In the genomic region with DNA sequence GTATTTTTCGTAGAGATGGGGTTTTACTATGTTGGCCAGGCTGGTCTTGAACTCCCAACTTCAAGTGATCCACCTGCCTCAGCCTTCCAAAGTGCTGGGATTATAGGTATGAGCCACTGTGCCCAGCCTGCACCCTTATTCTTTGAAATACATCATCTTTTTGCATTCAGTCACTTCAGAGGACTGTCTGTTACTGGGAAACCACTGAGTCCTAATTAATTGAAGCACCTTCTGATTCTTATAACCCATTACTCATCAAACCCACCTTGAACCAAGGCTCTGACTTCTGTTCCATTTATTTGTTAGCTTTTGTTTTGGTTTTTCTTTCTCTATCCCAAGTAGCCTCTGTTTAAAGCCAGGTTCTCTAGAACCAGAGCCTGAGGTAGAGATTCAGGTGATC, we compare ENCODE assay signal across 27 cellular contexts. TPM values are rescaled to one million over a fixed set of nuclear protein-coding genes. Genes with fewer than 3 reads are reported as not detected.
DNase-seq lines count a peak whose midpoint lies in the region; ATAC-seq and TF ChIP-seq lines count a peak whose summit lies in the region.
"Had no signal": no experiment of that assay in that cellular context is flagged by ENCODE, and none has a peak within 500 bp of the region (broad histone marks: within the 10 kb centered on the region; RNA-seq: fewer than 3 reads in every experiment).

No MANE protein-coding gene starts in this region.

- peak overlapping the region; percentile 68 for H3K4me3 ChIP-seq in OCI-LY3 (ENCODE audit: low read length)
- H3K4me3 ChIP-seq in mesenchymal stem cell (ENCODE audit: insufficient read depth in 1 of 2, low read depth in 1 of 2, low read length in 2 of 2), result no peak overlapping the region
- H3K4me3 ChIP-seq in spleen, result no peak overlapping the region
- H3K4me3 ChIP-seq: ascending aorta, cardiac muscle cell, colonic mucosa, lung, SJSA1, skin epidermis, thoracic aorta had no signal

- no peaks in the 10 kb centered on the region for H4K20me1 ChIP-seq in OCI-LY3 (ENCODE audit: insufficient read depth, low read length)

- peak overlapping the region in 1 of 2 donors; percentile 40 for H3K27ac Mint-ChIP-seq in activated naive CD4-positive, alpha-beta T cell treated with anti-CD3 and anti-CD28 coated beads, Interleukin-2, amount 50 U/mL, for 72 hours
- H3K27ac Mint-ChIP-seq in stimulated activated naive B cell treated with anti-CD40 and anti-IgM and Interleukin-4, amounts not matched to agents 10 μg/mL and 1 μg/mL and 100 μg/mL, for 72 hours, result no peak overlapping the region
- H3K27ac Mint-ChIP-seq: activated B cell treated with CpG ODN at 0.5 μM for 24 hours; activated naive CD8-positive, alpha-beta T cell treated with anti-CD3 and anti-CD28 coated beads, Interleukin-2, amount 10 ng/mL, durations not matched to agents 7 days and 5 days; stimulated activated naive CD8-positive, alpha-beta T cell treated with anti-CD3 and anti-CD28 coated beads, Interleukin-15, Interleukin-2, amounts not matched to agents 100 ng/mL and 50 ng/mL, for 24 hours had no signal

- H3K36me3 ChIP-seq in OCI-LY3 (replicated peaks; ENCODE audit: low read depth, low read length) (no peaks in the 10 kb centered on the region), mesenchymal stem cell (ENCODE audit: control insufficient read depth in 1 of 2, insufficient read depth in 2 of 2, low read depth in 1 of 2, low read length in 2 of 2) (no peaks in the 10 kb centered on the region), spleen (no peaks in the 10 kb centered on the region)
- H3K36me3 ChIP-seq: ascending aorta, BE2C, cardiac muscle cell, colonic mucosa, SJSA1, thoracic aorta had no signal

- peak overlapping the region; percentile 86 for H3K4me2 ChIP-seq in OCI-LY3 (ENCODE audit: low read length)
- H3K4me2 ChIP-seq in mesenchymal stem cell (ENCODE audit: low read length, poor library complexity, severe bottlenecking), result no peak overlapping the region

- peak; percentile 50 to 54 for ATAC-seq in activated naive CD4-positive, alpha-beta T cell treated with anti-CD3 and anti-CD28 coated beads, Interleukin-2, amount 50 U/mL, for 72 hours
- no peak for ATAC-seq in stimulated activated naive B cell treated with anti-CD40 and anti-IgM and Interleukin-4, amounts not matched to agents 10 μg/mL and 1 μg/mL and 100 μg/mL, for 72 hours (replicated peaks)

- no peak overlapping the region for H2BK5ac ChIP-seq in mesenchymal stem cell (ENCODE audit: low read depth, low read length, poor library complexity, severe bottlenecking)

- H3K4me1 ChIP-seq in OCI-LY3 (ENCODE audit: low read length), result peaks cover 4% of the 10 kb centered on the region; the same call in 1 of the 2 replicates
- H3K4me1 ChIP-seq in mesenchymal stem cell (ENCODE audit: control insufficient read depth, insufficient read depth, low read depth, low read length), result no peaks in the 10 kb centered on the region
- peaks cover 0 to 20% (median 9%) of the 10 kb centered on the region in 6 donors for H3K4me1 ChIP-seq in spleen
- H3K4me1 ChIP-seq: ascending aorta, colonic mucosa had no signal

- H3K27me3 ChIP-seq in OCI-LY3 (ENCODE audit: low read depth, low read length) (peaks cover 13% of the 10 kb centered on the region), mesenchymal stem cell (ENCODE audit: control insufficient read depth in 1 of 2, insufficient read depth in 1 of 2, low read length in 2 of 2) (no peaks in the 10 kb centered on the region), spleen (replicated peaks in 1 of 7) (no peaks in the 10 kb centered on the region)
- H3K27me3 ChIP-seq: ascending aorta, BE2C, cardiac muscle cell, colonic mucosa, SJSA1 had no signal

- H2AK5ac ChIP-seq in mesenchymal stem cell (ENCODE audit: low read length, severe bottlenecking), result no peak overlapping the region

- peak overlapping the region in 1 of 2 experiments; percentile 64 for H3K18ac ChIP-seq in mesenchymal stem cell (ENCODE audit: low read depth in 1 of 2, low read length in 2 of 2)

- H3K23ac ChIP-seq in mesenchymal stem cell (ENCODE audit: low read length in 2 of 2), result no peak overlapping the region

- H3K4me1 Mint-ChIP-seq in stimulated activated naive B cell treated with anti-CD40 and anti-IgM and Interleukin-4, amounts not matched to agents 10 μg/mL and 1 μg/mL and 100 μg/mL, for 72 hours, result peaks cover 3 to 12% of the 10 kb centered on the region in 2 donors

- 100% methylated on average over 1 of the region's 1 CpG for WGBS in mesenchymal stem cell
- WGBS in spleen, 5 donors, result 75 to 100% (median 85%) methylated on average over 1 of the region's 1 CpG

- H3K79me2 ChIP-seq in OCI-LY3 (ENCODE audit: low read length), result no peaks in the 10 kb centered on the region

- no peak overlapping the region for H4K8ac ChIP-seq in mesenchymal stem cell (ENCODE audit: low read length)

- DNase-seq in activated naive CD4-positive, alpha-beta T cell treated with anti-CD3 and anti-CD28 coated beads, Interleukin-2, amount 50 U/mL, for 72 hours (ENCODE audit: low spot score in 2 of 2), result no peak
- DNase-seq in activated naive CD4-positive, alpha-beta T cell treated with Interleukin-2 at 50 U/mL for 16 hours, result no peak
- DNase-seq in mesenchymal stem cell (no peak), spleen (no peak), NCI-H128 (lab: John Stamatoyannopoulos, UW; ENCODE audit: unreplicated experiment) (no peak)
- no peak for DNase-seq in stimulated activated naive B cell treated with anti-CD40 and anti-IgM and Interleukin-4, amounts not matched to agents 10 μg/mL and 1 μg/mL and 100 μg/mL, for 72 hours
- DNase-seq: activated B cell treated with CpG ODN at 0.5 μM for 24 hours; activated CD8-positive, alpha-beta memory T cell treated with anti-CD3 and anti-CD28 coated beads, Interleukin-2, amount 50 U/mL, for 4 hours; activated naive CD8-positive, alpha-beta T cell treated with anti-CD3 and anti-CD28 coated beads, Interleukin-2, amount 10 ng/mL, durations not matched to agents 7 days and 5 days; COR-L47; effector CD8-positive, alpha-beta T cell; HCEC 1CT; Kasumi-1; NCI-H1694 treated with DMSO at 0.1 percent for 48 hours had no signal

- H3K27ac ChIP-seq in OCI-LY3 (ENCODE audit: low read length) (no peak overlapping the region), mesenchymal stem cell (ENCODE audit: low read length, poor library complexity, severe bottlenecking) (no peak overlapping the region), spleen (no peak overlapping the region)
- H3K27ac ChIP-seq: ascending aorta, cardiac muscle cell, colonic mucosa, SJSA1, skin epidermis, thoracic aorta had no signal

- TF ChIP-seq CTCF in OCI-LY3 (IDR thresholded peaks at IDR 0.05; ENCODE audit: low read depth, low read length) (no peak), spleen (IDR thresholded peaks at IDR 0.05 in 8 of 11, conservative IDR thresholded peaks at IDR 0.05 in 3 of 11) (no peak)

- H2AFZ ChIP-seq in OCI-LY3 (ENCODE audit: low read depth, low read length), result peak overlapping the region; percentile 98
- H2AFZ ChIP-seq in mesenchymal stem cell (ENCODE audit: low read depth, low read length), result no peak overlapping the region

- H3K9ac ChIP-seq in OCI-LY3 (ENCODE audit: low read length), result peak overlapping the region; percentile 30; the same call in 1 of the 2 replicates
- H3K9ac ChIP-seq in mesenchymal stem cell (ENCODE audit: low read length), result no peak overlapping the region

- peak overlapping the region in 1 of 2 donors; percentile 38 for H3K4me3 Mint-ChIP-seq in stimulated activated naive B cell treated with anti-CD40 and anti-IgM and Interleukin-4, amounts not matched to agents 10 μg/mL and 1 μg/mL and 100 μg/mL, for 72 hours
- H3K4me3 Mint-ChIP-seq: activated B cell treated with CpG ODN at 0.5 μM for 24 hours; activated naive CD8-positive, alpha-beta T cell treated with anti-CD3 and anti-CD28 coated beads, Interleukin-2, amount 10 ng/mL, durations not matched to agents 7 days and 5 days; stimulated activated naive CD8-positive, alpha-beta T cell treated with anti-CD3 and anti-CD28 coated beads, Interleukin-15, Interleukin-2, amounts not matched to agents 100 ng/mL and 50 ng/mL, for 24 hours had no signal

- peaks cover 0 to 5% of the 10 kb centered on the region in 2 donors for H3K9me3 Mint-ChIP-seq in activated naive CD4-positive, alpha-beta T cell treated with anti-CD3 and anti-CD28 coated beads, Interleukin-2, amount 50 U/mL, for 72 hours
- H3K9me3 Mint-ChIP-seq in stimulated activated naive B cell treated with anti-CD40 and anti-IgM and Interleukin-4, amounts not matched to agents 10 μg/mL and 1 μg/mL and 100 μg/mL, for 72 hours, result no peaks in the 10 kb centered on the region
- H3K9me3 Mint-ChIP-seq: activated B cell treated with CpG ODN at 0.5 μM for 24 hours; activated naive CD8-positive, alpha-beta T cell treated with anti-CD3 and anti-CD28 coated beads, Interleukin-2, amount 10 ng/mL, durations not matched to agents 7 days and 5 days; stimulated activated naive CD8-positive, alpha-beta T cell treated with anti-CD3 and anti-CD28 coated beads, Interleukin-15, Interleukin-2, amounts not matched to agents 100 ng/mL and 50 ng/mL, for 24 hours; T-cell had no signal

- intact Hi-C loops in spleen (cut with DNase I; ENCODE audit: low total_unique reads), result loop anchor here (5.0 to 10.0 kb wide), 2 partner anchors 184 to 488 kb away; no protein-coding TSS in a partner anchor

- no peak overlapping the region for H2BK120ac ChIP-seq in mesenchymal stem cell (ENCODE audit: low read depth, low read length)

- no peaks in the 10 kb centered on the region for H3K9me3 ChIP-seq in OCI-LY3 (ENCODE audit: insufficient read depth, low read length)
- no peaks in the 10 kb centered on the region for H3K9me3 ChIP-seq in mesenchymal stem cell (ENCODE audit: control insufficient read depth, low read length)
- no peaks in the 10 kb centered on the region for H3K9me3 ChIP-seq in spleen
- H3K9me3 ChIP-seq: ascending aorta, BE2C, colonic mucosa, SJSA1, thoracic aorta had no signal

- no peak for TF ChIP-seq POLR2A in spleen (IDR thresholded peaks at IDR 0.05)

- H2BK12ac ChIP-seq in mesenchymal stem cell (ENCODE audit: low read length in 2 of 2), result peak overlapping the region; percentile 3 to 34

- no peak overlapping the region for H3K14ac ChIP-seq in mesenchymal stem cell (ENCODE audit: low read length in 2 of 2)

- no peaks in the 10 kb centered on the region for H3K36me3 Mint-ChIP-seq in activated naive CD4-positive, alpha-beta T cell treated with anti-CD3 and anti-CD28 coated beads, Interleukin-2, amount 50 U/mL, for 72 hours
- H3K36me3 Mint-ChIP-seq in stimulated activated naive B cell treated with anti-CD40 and anti-IgM and Interleukin-4, amounts not matched to agents 10 μg/mL and 1 μg/mL and 100 μg/mL, for 72 hours, result no peaks in the 10 kb centered on the region
- H3K36me3 Mint-ChIP-seq: activated naive CD8-positive, alpha-beta T cell treated with anti-CD3 and anti-CD28 coated beads, Interleukin-2, amount 10 ng/mL, durations not matched to agents 7 days and 5 days; T-cell had no signal

- no peak overlapping the region for H3K4ac ChIP-seq in mesenchymal stem cell (ENCODE audit: low read depth in 1 of 2, low read length in 2 of 2)

- no peak overlapping the region for H4K91ac ChIP-seq in mesenchymal stem cell (ENCODE audit: low read length)

- H2BK15ac ChIP-seq in mesenchymal stem cell (ENCODE audit: low read depth, poor library complexity, severe bottlenecking), result no peak overlapping the region

- H3K79me1 ChIP-seq in mesenchymal stem cell (replicated peaks; ENCODE audit: low read length, poor library complexity, severe bottlenecking), result no peaks in the 10 kb centered on the region

- peaks cover 8 to 10% of the 10 kb centered on the region in 2 donors for H3K27me3 Mint-ChIP-seq in stimulated activated naive B cell treated with anti-CD40 and anti-IgM and Interleukin-4, amounts not matched to agents 10 μg/mL and 1 μg/mL and 100 μg/mL, for 72 hours
- H3K27me3 Mint-ChIP-seq: activated naive CD8-positive, alpha-beta T cell treated with anti-CD3 and anti-CD28 coated beads, Interleukin-2, amount 10 ng/mL, durations not matched to agents 7 days and 5 days; stimulated activated naive CD8-positive, alpha-beta T cell treated with anti-CD3 and anti-CD28 coated beads, Interleukin-15, Interleukin-2, amounts not matched to agents 100 ng/mL and 50 ng/mL, for 24 hours had no signal

RNA-seq across cellular contexts. Expression of gene CPO, which starts 49.6 kb away (rescaled TPM):
- not detected for total RNA-seq in activated naive CD4-positive, alpha-beta T cell treated with anti-CD3 and anti-CD28 coated beads, Interleukin-2, amount 50 U/mL, for 72 hours
- not detected for polyA plus RNA-seq in mesenchymal stem cell (2013, experiment 1 of 2)
- not detected for polyA plus RNA-seq in mesenchymal stem cell (2013, experiment 2 of 2)
- total RNA-seq in spleen, result under 1 TPM in 1 of 7 donors, not detected in 6; 0.28 TPM
- polyA plus RNA-seq in spleen, result under 1 TPM; 0.10 to 0.15 (median 0.15) TPM
- total RNA-seq: activated B cell treated with CpG ODN at 0.5 μM for 24 hours; activated naive CD8-positive, alpha-beta T cell treated with anti-CD3 and anti-CD28 coated beads, Interleukin-2, amount 10 ng/mL, durations not matched to agents 7 days and 5 days; ascending aorta; colonic mucosa; glomerular endothelial cell; NCI-H460; SJSA1 had no signal
- polyA plus RNA-seq: cardiac muscle cell had no signal

Comparison
In these comparisons a context has a peak if more than half of its experiments do, and no peak if none do; other contexts are left out.
1. ATAC-seq: peak in activated naive CD4-positive, alpha-beta T cell treated with anti-CD3 and anti-CD28 coated beads, Interleukin-2, amount 50 U/mL, for 72 hours (2 of 2); none in stimulated activated naive B cell treated with anti-CD40 and anti-IgM and Interleukin-4, amounts not matched to agents 10 μg/mL and 1 μg/mL and 100 μg/mL, for 72 hours (0 of 2).